In genomic region chr14:50039120-50039517, GRCh38 we compare ENCODE assay signal across 14 cellular contexts.
DNase-seq lines count a peak whose midpoint lies in the region; ATAC-seq, FAIRE-seq and TF ChIP-seq lines count a peak whose summit lies in the region.
"Had no signal": no experiment of that assay in that cellular context is flagged by ENCODE, and none has a peak within 500 bp of the region (broad histone marks: within the 10 kb centered on the region; RNA-seq: fewer than 3 reads in every experiment).

No MANE protein-coding gene starts in this region.

- peaks cover 35% of the 10 kb centered on the region for H3K4me1 ChIP-seq in lower lobe of right lung
- peaks cover 12 to 19% (median 14%) of the 10 kb centered on the region in 4 donors for H3K4me1 ChIP-seq in upper lobe of left lung
- H3K4me1 ChIP-seq in gastroesophageal sphincter: peaks cover 0 to 15% (median 9%) of the 10 kb centered on the region in 3 donors

- ATAC-seq in lower lobe of right lung (no peak), upper lobe of left lung (ENCODE audit: low FRiP score in 2 of 2) (no peak), gastroesophageal sphincter (no peak), GM19023 (IDR thresholded peaks at IDR 0.05; ENCODE audit: unreplicated experiment) (no peak)

- H3K9me3 ChIP-seq in lower lobe of right lung: no peaks in the 10 kb centered on the region
- no peaks in the 10 kb centered on the region for H3K9me3 ChIP-seq in upper lobe of left lung
- no peaks in the 10 kb centered on the region for H3K9me3 ChIP-seq in gastroesophageal sphincter
- H3K9me3 ChIP-seq: adrenal gland, tibial artery had no signal

- no peak for TF ChIP-seq POLR2A in upper lobe of left lung (IDR thresholded peaks at IDR 0.05)
- no peak for TF ChIP-seq POLR2A in gastroesophageal sphincter (IDR thresholded peaks at IDR 0.05)

- peak overlapping the region; percentile 16 for H3K4me3 Mint-ChIP-seq in activated naive CD4-positive, alpha-beta T cell treated with anti-CD3 and anti-CD28 coated beads for 36 hours
- peak overlapping the region; percentile 68 for H3K4me3 Mint-ChIP-seq in activated T-helper 2 cell treated with anti-CD3 and anti-CD28 coated beads, Interferon-gamma antibody, Interleukin-2, Interleukin-4, amounts not matched to agents 10 μg/mL and 5 μg/mL and 100 μg/mL, durations not matched to agents 14 hours and 24 hours and 36 hours (ENCODE audit: low read depth)

- H3K27me3 ChIP-seq in lower lobe of right lung (ENCODE audit: low read depth): no peaks in the 10 kb centered on the region
- H3K27me3 ChIP-seq in upper lobe of left lung: no peaks in the 10 kb centered on the region
- H3K27me3 ChIP-seq in gastroesophageal sphincter: no peaks in the 10 kb centered on the region
- H3K27me3 ChIP-seq: adrenal gland, tibial artery had no signal

- no peak for FAIRE-seq in D721Med (lab: Jason Lieb, UNC)

- peak overlapping the region; percentile 91 for H3K27ac Mint-ChIP-seq in activated naive CD4-positive, alpha-beta T cell treated with anti-CD3 and anti-CD28 coated beads for 36 hours
- H3K27ac Mint-ChIP-seq in activated T-helper 2 cell treated with anti-CD3 and anti-CD28 coated beads, Interferon-gamma antibody, Interleukin-2, Interleukin-4, amounts not matched to agents 10 μg/mL and 5 μg/mL and 100 μg/mL, durations not matched to agents 14 hours and 24 hours and 36 hours: peak overlapping the region; percentile 97
- H3K27ac Mint-ChIP-seq: progenitor cell of endocrine pancreas had no signal

- no peak overlapping the region for H3K4me3 ChIP-seq in lower lobe of right lung
- no peak overlapping the region for H3K4me3 ChIP-seq in upper lobe of left lung
- no peak overlapping the region for H3K4me3 ChIP-seq in gastroesophageal sphincter
- H3K4me3 ChIP-seq: adrenal gland, tibial artery had no signal

- CTCF ChIA-PET in activated naive CD4-positive, alpha-beta T cell treated with anti-CD3 and anti-CD28 coated beads for 36 hours (lab: Charles Lee): interaction anchor here (0.6 to 3.5 kb wide), 32 partner anchors 8 to 316 kb away, joined by 3 to 23 read pairs (median 5); no protein-coding TSS in a partner anchor

- no peak for DNase-seq in activated naive CD4-positive, alpha-beta T cell treated with anti-CD3 and anti-CD28 coated beads for 36 hours
- DNase-seq in activated naive CD4-positive, alpha-beta T cell (lab: John Stamatoyannopoulos, UW): no peak
- no peak for DNase-seq in activated T-helper 2 cell treated with anti-CD3 and anti-CD28 coated beads, Interferon-gamma antibody, Interleukin-2, Interleukin-4, amounts not matched to agents 10 μg/mL and 5 μg/mL and 100 μg/mL, durations not matched to agents 14 hours and 24 hours and 36 hours (ENCODE audit: low spot score)
- DNase-seq in lower lobe of right lung: no peak
- DNase-seq in upper lobe of left lung: no peak
- no peak for DNase-seq in D721Med (ENCODE audit: insufficient read length, low spot score)
- DNase-seq: glutamatergic neuron, NCI-H2227 treated with DMSO at 0.1 percent for 48 hours had no signal

- H3K27ac ChIP-seq in lower lobe of right lung: peak overlapping the region; percentile 69
- peak overlapping the region in 3 of 4 donors; percentile 29 to 77 (median 65) for H3K27ac ChIP-seq in upper lobe of left lung
- peak overlapping the region in 1 of 4 donors; percentile 48 for H3K27ac ChIP-seq in gastroesophageal sphincter
- H3K27ac ChIP-seq: VCaP had no signal

- H3K9me3 Mint-ChIP-seq in activated naive CD4-positive, alpha-beta T cell treated with anti-CD3 and anti-CD28 coated beads for 36 hours: no peaks in the 10 kb centered on the region
- no peaks in the 10 kb centered on the region for H3K9me3 Mint-ChIP-seq in activated T-helper 2 cell treated with anti-CD3 and anti-CD28 coated beads, Interferon-gamma antibody, Interleukin-2, Interleukin-4, amounts not matched to agents 10 μg/mL and 5 μg/mL and 100 μg/mL, durations not matched to agents 14 hours and 24 hours and 36 hours

- TF ChIP-seq CTCF in lower lobe of right lung (IDR thresholded peaks at IDR 0.05) (no peak), upper lobe of left lung (IDR thresholded peaks at IDR 0.05) (no peak), D721Med (IDR thresholded peaks at IDR 0.05; ENCODE audit: insufficient read depth, missing control alignments) (no peak), gastroesophageal sphincter (IDR thresholded peaks at IDR 0.05) (no peak)

- H3K36me3 Mint-ChIP-seq in activated naive CD4-positive, alpha-beta T cell treated with anti-CD3 and anti-CD28 coated beads for 36 hours (ENCODE audit: low read depth): peaks cover 7% of the 10 kb centered on the region
- peaks cover 33% of the 10 kb centered on the region for H3K36me3 Mint-ChIP-seq in activated T-helper 2 cell treated with anti-CD3 and anti-CD28 coated beads, Interferon-gamma antibody, Interleukin-2, Interleukin-4, amounts not matched to agents 10 μg/mL and 5 μg/mL and 100 μg/mL, durations not matched to agents 14 hours and 24 hours and 36 hours (ENCODE audit: low read depth)

- peaks cover 50% of the 10 kb centered on the region for H3K4me1 Mint-ChIP-seq in activated naive CD4-positive, alpha-beta T cell treated with anti-CD3 and anti-CD28 coated beads for 36 hours (ENCODE audit: low read depth)
- H3K4me1 Mint-ChIP-seq in activated T-helper 2 cell treated with anti-CD3 and anti-CD28 coated beads, Interferon-gamma antibody, Interleukin-2, Interleukin-4, amounts not matched to agents 10 μg/mL and 5 μg/mL and 100 μg/mL, durations not matched to agents 14 hours and 24 hours and 36 hours (ENCODE audit: low read depth): peaks cover 48% of the 10 kb centered on the region

- H3K36me3 ChIP-seq in lower lobe of right lung (no peaks in the 10 kb centered on the region), upper lobe of left lung (no peaks in the 10 kb centered on the region), gastroesophageal sphincter (no peaks in the 10 kb centered on the region)
- H3K36me3 ChIP-seq: adrenal gland, tibial artery had no signal

- no peaks in the 10 kb centered on the region for H3K27me3 Mint-ChIP-seq in activated naive CD4-positive, alpha-beta T cell treated with anti-CD3 and anti-CD28 coated beads for 36 hours (ENCODE audit: low read depth)
- H3K27me3 Mint-ChIP-seq in activated T-helper 2 cell treated with anti-CD3 and anti-CD28 coated beads, Interferon-gamma antibody, Interleukin-2, Interleukin-4, amounts not matched to agents 10 μg/mL and 5 μg/mL and 100 μg/mL, durations not matched to agents 14 hours and 24 hours and 36 hours (ENCODE audit: low read depth): no peaks in the 10 kb centered on the region
- H3K27me3 Mint-ChIP-seq: progenitor cell of endocrine pancreas had no signal

- 78 to 88% methylated on average over 4 of the region's 4 CpGs for WGBS in upper lobe of left lung, 2 donors
- 81% methylated on average over 3 of the region's 4 CpGs; no CpG with 5 or more reads in 1 of the 2 donors for WGBS in gastroesophageal sphincter (ENCODE audit: low coverage in 1 of 2), 2 donors

- intact Hi-C loops in activated naive CD4-positive, alpha-beta T cell treated with anti-CD3 and anti-CD28 coated beads for 36 hours (cut with micrococcal nuclease): loop anchor here (2.0 to 5.0 kb wide), 3 partner anchors 270 to 688 kb away; partner anchors contain the start of genes DMAC2L, KLHDC2 and L2HGDH
- intact Hi-C loops in activated T-helper 2 cell treated with anti-CD3 and anti-CD28 coated beads, Interferon-gamma antibody, Interleukin-2, Interleukin-4, amounts not matched to agents 10 μg/mL and 5 μg/mL and 100 μg/mL, durations not matched to agents 14 hours and 24 hours and 36 hours (cut with micrococcal nuclease): loop anchor here (2.0 to 5.0 kb wide), 4 partner anchors 58 to 484 kb away; no protein-coding TSS in a partner anchor
- intact Hi-C loops in lower lobe of right lung (cut with DNase I): no loop called here

- TF ChIP-seq EP300 in upper lobe of left lung (IDR thresholded peaks at IDR 0.05) (no peak), gastroesophageal sphincter (IDR thresholded peaks at IDR 0.05) (no peak)
